In genomic region chr1:29539971-29540370, GRCh38 we compare ENCODE assay signal across 1 cellular context.
TF ChIP-seq lines count a peak whose summit lies in the region.

No MANE protein-coding gene starts in this region.

TF ChIP-seq in GM23338, 12 proteins besides CTCF, POLR2A, EP300 and RAD21 (continued from another document):
- no peak for TF ChIP-seq ZNF462 (CRISPR knock-in tag; IDR thresholded peaks at IDR 0.05)
- no peak for TF ChIP-seq EZH2phosphoT487 (IDR thresholded peaks at IDR 0.05; ENCODE audit: unreplicated experiment)
- no peak for TF ChIP-seq STAT1 (IDR thresholded peaks at IDR 0.05; ENCODE audit: unreplicated experiment)
- no peak for TF ChIP-seq JUNB (IDR thresholded peaks at IDR 0.05; ENCODE audit: unreplicated experiment)
